ENCODE assay signal across 10 cellular contexts in genomic region chr16:50360033-50360778, GRCh38. TPM values are rescaled to one million over a fixed set of nuclear protein-coding genes. Genes with fewer than 3 reads are reported as not detected.
DNase-seq lines count a peak whose midpoint lies in the region; ATAC-seq and TF ChIP-seq lines count a peak whose summit lies in the region.
"Had no signal": no experiment of that assay in that cellular context is flagged by ENCODE, and none has a peak within 500 bp of the region (broad histone marks: within the 10 kb centered on the region; RNA-seq: fewer than 3 reads in every experiment).

No MANE protein-coding gene starts in this region.

- no peak overlapping the region for H2AFZ ChIP-seq in IMR-90 (replicated peaks; ENCODE audit: low read length, poor library complexity)

- no peaks in the 10 kb centered on the region for H3K27me3 Mint-ChIP-seq in naive thymus-derived CD4-positive, alpha-beta T cell

- H3K9me3 Mint-ChIP-seq in naive thymus-derived CD4-positive, alpha-beta T cell = no peaks in the 10 kb centered on the region

- ATAC-seq in IMR-90 (ENCODE audit: low read depth) = no peak
- ATAC-seq in naive thymus-derived CD4-positive, alpha-beta T cell = no peak
- ATAC-seq in sciatic nerve = no peak
- ATAC-seq in GM18861 (IDR thresholded peaks at IDR 0.05; ENCODE audit: unreplicated experiment) = no peak

- no peaks in the 10 kb centered on the region; the same call in 1 of the 2 replicates for H3K4me1 ChIP-seq in IMR-90 (ENCODE audit: control insufficient read depth, insufficient read depth, low read length)
- H3K4me1 ChIP-seq in naive thymus-derived CD4-positive, alpha-beta T cell (ENCODE audit: control insufficient read depth in 2 of 2, insufficient read depth in 2 of 2, low read length in 2 of 2) = peaks cover 6 to 9% of the 10 kb centered on the region in 2 donors

- H3K14ac ChIP-seq in IMR-90 (replicated peaks; ENCODE audit: low read depth, low read length) = no peak overlapping the region

- H2BK5ac ChIP-seq in IMR-90 (ENCODE audit: low read depth, low read length, poor library complexity, severe bottlenecking) = no peak overlapping the region

- no peak for TF ChIP-seq CTCF in AG09309 (IDR thresholded peaks at IDR 0.05; ENCODE audit: control insufficient read depth, insufficient read depth, low read depth, low read length, missing control alignments)
- no peak for TF ChIP-seq CTCF in IMR-90 (conservative IDR thresholded peaks at IDR 0.05; ENCODE audit: low read depth, low read length)

- no peak overlapping the region for H4K91ac ChIP-seq in IMR-90 (ENCODE audit: insufficient read depth, low read depth, low read length)

- TF ChIP-seq RAD21 in IMR-90 (IDR thresholded peaks at IDR 0.05; ENCODE audit: low read length) = no peak

- no peak overlapping the region for H2BK120ac ChIP-seq in IMR-90 (ENCODE audit: low read depth, low read length)

- H3K4me2 ChIP-seq in IMR-90 (ENCODE audit: low read depth, low read length) = no peak overlapping the region

- intact Hi-C loops in IMR-90 (cut with micrococcal nuclease) (no loop called here), sciatic nerve (cut with DNase I) (loop anchor here (10.0 kb wide), 1 partner anchor 145 kb away; no protein-coding TSS in a partner anchor)
- intact Hi-C loops in naive thymus-derived CD4-positive, alpha-beta T cell (cut with micrococcal nuclease) = no loop called here

- no peak overlapping the region for H4K5ac ChIP-seq in IMR-90 (ENCODE audit: low read depth, low read length)

- DNase-seq in AG09309 (ENCODE audit: low read depth) (peak; percentile 55), IMR-90 (peak; percentile 40), cerebellar cortex (ENCODE audit: low spot score) (peak; percentile 32), sciatic nerve (ENCODE audit: low spot score) (no peak), mucosa of gallbladder (ENCODE audit: low spot score) (no peak), NCI-H146 (lab: John Stamatoyannopoulos, UW) (no peak)
- no peak for DNase-seq in naive thymus-derived CD4-positive, alpha-beta T cell
- DNase-seq: activated gamma-delta T cell treated with Interleukin-2 at 50 U/mL for 16 hours had no signal

- H3K79me1 ChIP-seq in IMR-90 (ENCODE audit: low read depth in 1 of 2, low read length in 2 of 2) = peaks cover 32% of the 10 kb centered on the region in 2 experiments; a peak in 3 of 4 replicates

- POLR2A ChIA-PET in IMR-90 (lab: Charles Lee; ENCODE audit: unreplicated experiment) = no interaction called here
- POLR2A ChIA-PET in naive thymus-derived CD4-positive, alpha-beta T cell (lab: Charles Lee) = interaction anchor here (0.8 to 1.4 kb wide), 4 partner anchors 9 to 384 kb away, joined by 3 to 6 read pairs (median 4); partner anchors contain the start of gene BRD7

- no peak for TF ChIP-seq POLR2A in IMR-90 (IDR thresholded peaks at IDR 0.05; ENCODE audit: low read depth, low read length)

- no peak overlapping the region for H4K8ac ChIP-seq in IMR-90 (ENCODE audit: low read depth in 2 of 2, low read length in 2 of 2)

- H3K23ac ChIP-seq in IMR-90 (ENCODE audit: low read depth, low read length) = no peak overlapping the region

- CTCF ChIA-PET in IMR-90 (lab: Yijun Ruan, JAX) = interaction anchor here (0.5 to 1.2 kb wide), 5 partner anchors 9 to 446 kb away, joined by 3 to 4 read pairs (median 3); partner anchors contain the start of genes BRD7 and CNEP1R1
- CTCF ChIA-PET in naive thymus-derived CD4-positive, alpha-beta T cell (lab: Charles Lee) = interaction anchor here (0.6 to 3.2 kb wide), 9 partner anchors 10 to 914 kb away, joined by 3 to 20 read pairs (median 3); no protein-coding TSS in a partner anchor

- BruUV-seq in IMR-90 (replicated peaks; lab: Mats Ljungman, UMichigan) = no TSS peak

- no peak overlapping the region for H3K4me3 ChIP-seq in AG09309 (ENCODE audit: control insufficient read depth, low read depth, low read length)
- H3K4me3 ChIP-seq in IMR-90 (ENCODE audit: insufficient read depth, low read depth, low read length) = no peak overlapping the region
- no peak overlapping the region for H3K4me3 ChIP-seq in naive thymus-derived CD4-positive, alpha-beta T cell (ENCODE audit: low read length)

- no peak overlapping the region for H3K56ac ChIP-seq in IMR-90 (ENCODE audit: extremely low read depth, insufficient read depth, low read length)

- no peak overlapping the region for H2AK5ac ChIP-seq in IMR-90 (ENCODE audit: low read depth, low read length)

- no peaks in the 10 kb centered on the region for H3K9me3 ChIP-seq in IMR-90 (ENCODE audit: control insufficient read depth, insufficient read depth, low read length)
- no peaks in the 10 kb centered on the region for H3K9me3 ChIP-seq in naive thymus-derived CD4-positive, alpha-beta T cell (ENCODE audit: control insufficient read depth in 2 of 3, low read length in 3 of 3)
- H3K9me3 ChIP-seq: neutrophil had no signal

- H3K4me1 Mint-ChIP-seq in naive thymus-derived CD4-positive, alpha-beta T cell = peaks cover 23 to 84% (median 62%) of the 10 kb centered on the region in 7 donors

- peaks cover 32% of the 10 kb centered on the region for H3K36me3 ChIP-seq in IMR-90 (ENCODE audit: control insufficient read depth, insufficient read depth, low read length)
- peaks cover 0 to 51% (median 5%) of the 10 kb centered on the region in 3 experiments for H3K36me3 ChIP-seq in naive thymus-derived CD4-positive, alpha-beta T cell (ENCODE audit: control insufficient read depth in 2 of 3, insufficient read depth in 3 of 3, low read length in 3 of 3)

- in situ Hi-C loops in IMR-90 (cut with MboI; ENCODE audit: low sequenced_read_pairs) = loop anchor here (25.0 kb wide), 1 partner anchor 273 kb away; no protein-coding TSS in a partner anchor

- peaks cover 8 to 22% (median 14%) of the 10 kb centered on the region in 5 donors for H3K36me3 Mint-ChIP-seq in naive thymus-derived CD4-positive, alpha-beta T cell

- H3K18ac ChIP-seq in IMR-90 (ENCODE audit: low read depth, low read length) = no peak overlapping the region

- peaks cover 10% of the 10 kb centered on the region; the same call in 1 of the 2 replicates for H4K20me1 ChIP-seq in IMR-90 (ENCODE audit: insufficient read depth, low read length)

- peak overlapping the region in 2 of 10 donors; percentile 5 to 8 for H3K4me3 Mint-ChIP-seq in naive thymus-derived CD4-positive, alpha-beta T cell

- no peak overlapping the region for H3K27ac ChIP-seq in IMR-90 (ENCODE audit: insufficient read depth, low read length)
- peak overlapping the region; percentile 29 for H3K27ac ChIP-seq in naive thymus-derived CD4-positive, alpha-beta T cell (ENCODE audit: low read depth, low read length)
- H3K27ac ChIP-seq: neutrophil had no signal

- H2AK9ac ChIP-seq in IMR-90 (replicated peaks; ENCODE audit: low read depth, low read length, poor library complexity) = no peak overlapping the region

- no peak overlapping the region for H2BK20ac ChIP-seq in IMR-90 (ENCODE audit: low read depth, low read length)

- H3K9ac ChIP-seq in IMR-90 (ENCODE audit: low read depth, low read length) = no peak overlapping the region

- H3K27me3 ChIP-seq in IMR-90 (ENCODE audit: control insufficient read depth, insufficient read depth, low read length) = no peaks in the 10 kb centered on the region
- H3K27me3 ChIP-seq in naive thymus-derived CD4-positive, alpha-beta T cell (ENCODE audit: control insufficient read depth in 2 of 2, insufficient read depth in 2 of 2, low read length in 2 of 2) = no peaks in the 10 kb centered on the region
- H3K27me3 ChIP-seq: neutrophil had no signal

- H3K4ac ChIP-seq in IMR-90 (ENCODE audit: low read depth, low read length) = no peak overlapping the region

- dilution Hi-C loops in IMR-90 (cut with HindIII; ENCODE audit: low sequenced_read_pairs, unreplicated experiment) = no loop called here

- WGBS in IMR-90 (ENCODE audit: extremely low coverage in 2 of 2, insufficient read length in 1 of 2), 2 experiments = 60% methylated on average over 1 of the region's 6 CpGs; no CpG with 5 or more reads in 1 of the 2 experiments

- H3K9me1 ChIP-seq in IMR-90 (ENCODE audit: insufficient read depth, low read length) = no peaks in the 10 kb centered on the region; the same call in 1 of the 2 replicates

- H2BK15ac ChIP-seq in IMR-90 (ENCODE audit: low read depth, low read length) = no peak overlapping the region

- H3K27ac Mint-ChIP-seq in naive thymus-derived CD4-positive, alpha-beta T cell = peak overlapping the region in 8 of 9 donors; percentile 47 to 93 (median 72)

TF ChIP-seq in IMR-90, 13 proteins besides CTCF, POLR2A, EP300 and RAD21:
- TF ChIP-seq FOS (IDR thresholded peaks at IDR 0.05; ENCODE audit: low read depth, low read length) = no peak
- no peak for TF ChIP-seq SMC3 (IDR thresholded peaks at IDR 0.05; ENCODE audit: low read depth, low read length)
- no peak for TF ChIP-seq MXI1 (IDR thresholded peaks at IDR 0.05; ENCODE audit: borderline replicate concordance, low read depth, low read length)
- no peak for TF ChIP-seq NFE2L2 (IDR thresholded peaks at IDR 0.05; ENCODE audit: low read depth, low read length)

RNA-seq across cellular contexts. Expression of gene BRD7, which starts 8.6 kb away (rescaled TPM):
- total RNA-seq in IMR-90 (2012; rRNA removed) (29.9 and 38.9 TPM in 2 replicates), sciatic nerve (73.5 TPM), mucosa of gallbladder (59.1 TPM)
- 24.8 and 25.1 TPM in 2 replicates for polyA plus RNA-seq in IMR-90 (2012; rRNA removed)
- 3.7 and 7.6 TPM in 2 replicates for polyA plus RNA-seq in IMR-90 (2012; cell fraction: cytosol; rRNA removed)
- 18.0 and 28.0 TPM in 2 replicates for polyA plus RNA-seq in IMR-90 (2012; cell fraction: nucleus; rRNA removed; ENCODE audit: low replicate concordance)
- 10 to 100 TPM; 80.9 to 91.1 (median 85.0) TPM for total RNA-seq in naive thymus-derived CD4-positive, alpha-beta T cell
- 10 to 100 TPM; 34.5 to 47.3 TPM for polyA plus RNA-seq in naive thymus-derived CD4-positive, alpha-beta T cell

Comparison
In these comparisons a context has a peak if more than half of its experiments do, and no peak if none do; other contexts are left out.
1. DNase-seq: peak in AG09309 (single experiment), IMR-90 (single experiment) and cerebellar cortex (single experiment); none in naive thymus-derived CD4-positive, alpha-beta T cell (0 of 9), sciatic nerve (single experiment), mucosa of gallbladder (single experiment) and NCI-H146 (single experiment).